ENCODE assay signal across 9 cellular contexts in the genomic region with DNA sequence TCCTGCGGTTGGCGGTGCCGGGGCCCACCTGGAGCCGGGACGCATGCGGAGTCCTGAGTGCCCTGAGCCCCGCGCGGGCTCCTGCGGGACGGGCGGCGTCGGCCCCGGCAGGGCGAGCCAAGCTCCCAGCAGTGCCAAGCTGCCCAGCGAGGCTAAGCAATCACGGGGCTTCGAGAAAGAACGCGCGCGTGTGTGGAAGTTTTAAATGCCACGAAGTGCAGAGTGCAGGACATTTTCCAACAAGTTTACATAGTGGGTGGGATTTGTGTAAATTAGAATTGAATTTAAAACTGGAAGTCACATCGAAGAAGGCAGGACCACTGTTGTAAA. TPM values are rescaled to one million over a fixed set of nuclear protein-coding genes. Genes with fewer than 3 reads are reported as not detected.
DNase-seq lines count a peak whose midpoint lies in the region; TF ChIP-seq lines count a peak whose summit lies in the region.
"Had no signal": no experiment of that assay in that cellular context is flagged by ENCODE, and none has a peak within 500 bp of the region (broad histone marks: within the 10 kb centered on the region; RNA-seq: fewer than 3 reads in every experiment).

No MANE protein-coding gene starts in this region.

- TF ChIP-seq CTCF in colonic mucosa (IDR thresholded peaks at IDR 0.05): no peak

- H3K36me3 Mint-ChIP-seq in activated naive CD4-positive, alpha-beta T cell treated with anti-CD3 and anti-CD28 coated beads, Interleukin-2, amount 50 U/mL, for 24 hours: peaks cover 6% of the 10 kb centered on the region

- no peak for DNase-seq in activated naive CD4-positive, alpha-beta T cell (lab: John Stamatoyannopoulos, UW)
- DNase-seq in colonic mucosa (no peak), NOMO-1 treated with dmso at 0.1 percent for 144 hours (lab: John Stamatoyannopoulos, UW; ENCODE audit: unreplicated experiment) (no peak), KG1 (lab: John Stamatoyannopoulos, UW) (no peak), OCI-M2 (lab: John Stamatoyannopoulos, UW; ENCODE audit: unreplicated experiment) (no peak)
- DNase-seq: DND-41 had no signal

- H3K27me3 Mint-ChIP-seq in activated naive CD4-positive, alpha-beta T cell treated with anti-CD3 and anti-CD28 coated beads, Interleukin-2, amount 50 U/mL, for 24 hours: peaks cover 2% of the 10 kb centered on the region

- H3K9ac ChIP-seq in colonic mucosa (ENCODE audit: low read depth in 2 of 2, low read length in 2 of 2): peak overlapping the region; percentile 19 to 76

- no peaks in the 10 kb centered on the region for H3K27me3 ChIP-seq in colonic mucosa

- 5 to 17% methylated on average over 24 to 25 of the region's 25 CpGs for WGBS in mesodermal cell (ENCODE audit: insufficient coverage in 2 of 2), 2 experiments
- WGBS in urinary bladder: 7% methylated on average over 25 of the region's 25 CpGs

- H3K4me1 ChIP-seq in colonic mucosa (no peaks in the 10 kb centered on the region), mesodermal cell (ENCODE audit: control insufficient read depth, insufficient read depth, low read length, poor library complexity, severe bottlenecking) (no peaks in the 10 kb centered on the region), urinary bladder (ENCODE audit: insufficient read depth) (no peaks in the 10 kb centered on the region)

- intact Hi-C loops in colonic mucosa (cut with DNase I): no loop called here

- peaks cover 9% of the 10 kb centered on the region for H3K4me1 Mint-ChIP-seq in activated naive CD4-positive, alpha-beta T cell treated with anti-CD3 and anti-CD28 coated beads, Interleukin-2, amount 50 U/mL, for 24 hours

- peak overlapping the region; percentile 52 for H3K4me3 Mint-ChIP-seq in activated naive CD4-positive, alpha-beta T cell treated with anti-CD3 and anti-CD28 coated beads, Interleukin-2, amount 50 U/mL, for 24 hours

- H3K36me3 ChIP-seq in colonic mucosa (no peaks in the 10 kb centered on the region), mesodermal cell (ENCODE audit: control insufficient read depth, insufficient read depth, low read length) (no peaks in the 10 kb centered on the region), urinary bladder (ENCODE audit: insufficient read depth) (no peaks in the 10 kb centered on the region)

- no peak overlapping the region for H3K27ac Mint-ChIP-seq in activated naive CD4-positive, alpha-beta T cell treated with anti-CD3 and anti-CD28 coated beads, Interleukin-2, amount 50 U/mL, for 24 hours

- H3K9me3 Mint-ChIP-seq in activated naive CD4-positive, alpha-beta T cell treated with anti-CD3 and anti-CD28 coated beads, Interleukin-2, amount 50 U/mL, for 24 hours: no peaks in the 10 kb centered on the region

- H3K9me3 ChIP-seq in colonic mucosa (no peaks in the 10 kb centered on the region), mesodermal cell (ENCODE audit: control insufficient read depth, low read length) (peaks cover under 1% of the 10 kb centered on the region)

- H3K4me3 ChIP-seq in colonic mucosa (peak overlapping the region; percentile 74), mesodermal cell (ENCODE audit: extremely low read depth, insufficient read depth, low read length, poor library complexity, severe bottlenecking) (peak overlapping the region; percentile 47), urinary bladder (ENCODE audit: low read depth, low read length) (peak overlapping the region; percentile 73)

- no peak overlapping the region for H3K27ac ChIP-seq in colonic mucosa
- no peak overlapping the region for H3K27ac ChIP-seq in mesodermal cell (ENCODE audit: low read depth, low read length, severe bottlenecking)
- H3K27ac ChIP-seq in urinary bladder (ENCODE audit: low read depth): no peak overlapping the region

RNA-seq across cellular contexts. Expression of gene CPM, which starts 0.6 kb away (rescaled TPM):
- 10 to 100 TPM; 30.0 to 40.3 TPM for total RNA-seq in colonic mucosa
- polyA plus RNA-seq in mesodermal cell (2013, experiment 1 of 2): 8.1 TPM
- polyA plus RNA-seq in mesodermal cell (2013, experiment 2 of 2): 4.9 TPM
- total RNA-seq in urinary bladder: 24.6 TPM
- polyA plus RNA-seq in urinary bladder: 14.3 TPM
